2 cellular contexts compared by ENCODE assay signal in genomic region chr2:200452377-200452776, GRCh38.
TF ChIP-seq lines count a peak whose summit lies in the region.

No MANE protein-coding gene starts in this region.

TF ChIP-seq in HepG2, 621 proteins besides CTCF, POLR2A, EP300 and RAD21:
- no peak for TF ChIP-seq MLX (CRISPR knock-in tag; IDR thresholded peaks at IDR 0.05)
- no peak for TF ChIP-seq FOXP1 (IDR thresholded peaks at IDR 0.05)
- TF ChIP-seq FOXP1 (CRISPR knock-in tag; IDR thresholded peaks at IDR 0.05) = no peak
- TF ChIP-seq ZNF468 (CRISPR knock-in tag; IDR thresholded peaks at IDR 0.05) = no peak
- no peak for TF ChIP-seq CENPBD1 (CRISPR knock-in tag; IDR thresholded peaks at IDR 0.05; ENCODE audit: borderline replicate concordance, low read depth)
- TF ChIP-seq ZMYM3 (CRISPR knock-in tag; IDR thresholded peaks at IDR 0.05) = no peak
- TF ChIP-seq MAFF (IDR thresholded peaks at IDR 0.05; ENCODE audit: low read depth, low read length) = peak; percentile 50; the same call in 1 of the 2 replicates
- TF ChIP-seq ZNF598 (CRISPR knock-in tag; IDR thresholded peaks at IDR 0.05; ENCODE audit: borderline replicate concordance) = no peak
- TF ChIP-seq CERS6 (CRISPR knock-in tag; IDR thresholded peaks at IDR 0.05) = no peak
- peak; percentile 65 to 66; a peak in 3 of 4 replicates for TF ChIP-seq MAFK (conservative IDR thresholded peaks at IDR 0.05 in 1 of 2, IDR thresholded peaks at IDR 0.05 in 1 of 2; ENCODE audit: low read length in 2 of 2)
- TF ChIP-seq ESRRA (CRISPR knock-in tag; IDR thresholded peaks at IDR 0.05; ENCODE audit: low read depth) = no peak
- TF ChIP-seq ZBTB7A (CRISPR knock-in tag; IDR thresholded peaks at IDR 0.05) = no peak
- no peak for TF ChIP-seq RNF219 (CRISPR knock-in tag; IDR thresholded peaks at IDR 0.05)
- TF ChIP-seq KMT2B (CRISPR knock-in tag; IDR thresholded peaks at IDR 0.05) = no peak
- no peak for TF ChIP-seq SKI (IDR thresholded peaks at IDR 0.05; ENCODE audit: partially characterized antibody)
- no peak for TF ChIP-seq KDM5A (IDR thresholded peaks at IDR 0.05; ENCODE audit: borderline replicate concordance, low read length)

TF ChIP-seq in K562, 482 proteins besides CTCF, POLR2A, EP300 and RAD21:
- TF ChIP-seq ZNF316 (IDR thresholded peaks at IDR 0.05) (peak; percentile 46), ZNF778 (CRISPR knock-in tag; IDR thresholded peaks at IDR 0.05) (no peak)
